Comparison of ENCODE assay signal across 11 cellular contexts in genomic region chr2:64412671-64413070, GRCh38.
"Had no signal": no experiment of that assay in that cellular context is flagged by ENCODE, and none has a peak within 500 bp of the region (broad histone marks: within the 10 kb centered on the region; RNA-seq: fewer than 3 reads in every experiment).

No MANE protein-coding gene starts in this region.

- H3K36me3 ChIP-seq: HAP-1 had no signal

- ATAC-seq: GM23338, HCT116 had no signal

- DNase-seq: GM23248, GOT3, H7, H9, HCEC 1CT, HFFc6 had no signal

- H3K4me2 ChIP-seq: GM23338 had no signal

- H3K9ac ChIP-seq: GM23248 had no signal

- H3K4me1 ChIP-seq: HAP-1 had no signal

- H2AFZ ChIP-seq: GM23248, GM23338 had no signal

- H3K4me3 ChIP-seq: GM23248, GM23338, HAP-1 had no signal

- FAIRE-seq: H1, H54 had no signal

- H3K9me3 ChIP-seq: HAP-1 had no signal

- H3K27ac ChIP-seq: GM23248 had no signal
